1 cellular context compared by ENCODE assay signal in the genomic region with DNA sequence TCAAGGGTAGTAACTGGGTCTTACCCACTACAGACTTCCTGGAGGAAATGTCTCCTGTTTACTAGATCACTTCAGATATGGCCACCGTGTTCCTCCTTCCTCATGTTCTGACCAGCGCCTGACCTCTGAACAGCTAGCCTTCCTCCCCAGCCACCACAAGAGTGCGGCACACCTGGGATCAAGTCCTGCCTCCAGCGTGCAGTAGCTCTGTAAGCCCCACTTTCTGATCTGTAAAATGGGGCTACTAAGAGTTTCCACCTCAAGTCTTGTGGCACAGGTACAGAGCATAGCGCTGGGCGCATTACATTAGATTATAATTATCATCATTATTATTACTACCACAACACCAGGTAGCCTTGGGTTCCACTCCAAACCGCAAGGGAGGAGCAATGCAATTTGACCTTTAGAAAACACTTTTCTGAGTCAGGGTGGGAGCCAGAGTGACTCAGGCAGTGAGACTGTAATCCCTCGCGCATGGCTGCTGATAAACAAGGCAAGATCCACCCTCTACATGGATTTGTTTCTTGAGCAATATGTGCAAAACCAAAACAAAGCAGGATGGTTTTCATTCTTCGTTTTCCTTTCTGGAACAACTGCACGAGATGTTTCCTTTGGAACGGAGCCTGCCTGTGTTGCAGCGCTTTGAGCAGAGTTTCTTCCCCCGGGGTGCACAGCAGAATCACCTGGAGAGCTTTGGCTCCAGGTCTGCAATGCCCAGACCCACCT.
TF ChIP-seq lines count a peak whose summit lies in the region.

No MANE protein-coding gene starts in this region.

TF ChIP-seq in IMR-90, 13 proteins besides CTCF, POLR2A, EP300 and RAD21 (continued from another document):
- TF ChIP-seq MAZ (IDR thresholded peaks at IDR 0.05; ENCODE audit: borderline replicate concordance, low read depth, low read length) (peak; percentile 49; the same call in 1 of the 2 replicates), CEBPB (IDR thresholded peaks at IDR 0.05; ENCODE audit: low read depth, low read length) (peak; percentile 99), RFX5 (IDR thresholded peaks at IDR 0.05; ENCODE audit: low read depth, low read length) (no peak), CHD1 (IDR thresholded peaks at IDR 0.05; ENCODE audit: low read depth, low read length) (no peak), MXI1 (IDR thresholded peaks at IDR 0.05; ENCODE audit: borderline replicate concordance, low read depth, low read length) (peak; percentile 86)
TF ChIP-seq in IMR-90: peak in this region for 8.
